In genomic region chr16:31211960-31212359, GRCh38 we compare ENCODE assay signal across 31 cellular contexts. TPM values are rescaled to one million over a fixed set of nuclear protein-coding genes. Genes with fewer than 3 reads are reported as not detected.
"Had no signal": no experiment of that assay in that cellular context is flagged by ENCODE, and none has a peak within 500 bp of the region (broad histone marks: within the 10 kb centered on the region; RNA-seq: fewer than 3 reads in every experiment).

No MANE protein-coding gene starts in this region.

- H3K4me3 Mint-ChIP-seq: activated CD8-positive, alpha-beta T cell treated with anti-CD3 and anti-CD28 coated beads, Interleukin-2, amount 10 ng/mL, durations not matched to agents 7 days and 5 days; activated naive CD4-positive, alpha-beta T cell treated with anti-CD3 and anti-CD28 coated beads, Interleukin-2, amount 50 U/mL, for 24 hours; activated naive CD8-positive, alpha-beta T cell treated with anti-CD3 and anti-CD28 coated beads, Interleukin-2, amount 50 U/mL, for 24 hours; effector memory CD8-positive, alpha-beta T cell; neural crest cell; T-cell; WTC11 had no signal

- H3K36me3 Mint-ChIP-seq: activated naive CD4-positive, alpha-beta T cell treated with anti-CD3 and anti-CD28 coated beads, Interleukin-2, amount 50 U/mL, for 24 hours; T-cell; WTC11 had no signal

- H3K9me3 Mint-ChIP-seq: activated naive CD4-positive, alpha-beta T cell treated with anti-CD3 and anti-CD28 coated beads, Interleukin-2, amount 50 U/mL, for 24 hours; activated naive CD8-positive, alpha-beta T cell treated with anti-CD3 and anti-CD28 coated beads, Interleukin-2, amount 50 U/mL, for 24 hours; effector memory CD8-positive, alpha-beta T cell; neural crest cell; T-cell; WTC11 had no signal

- H3K27ac Mint-ChIP-seq: activated CD8-positive, alpha-beta T cell treated with anti-CD3 and anti-CD28 coated beads, Interleukin-2, amount 10 ng/mL, durations not matched to agents 7 days and 5 days; activated naive CD4-positive, alpha-beta T cell treated with anti-CD3 and anti-CD28 coated beads, Interleukin-2, amount 50 U/mL, for 24 hours; activated naive CD8-positive, alpha-beta T cell treated with anti-CD3 and anti-CD28 coated beads, Interleukin-2, amount 50 U/mL, for 24 hours; effector memory CD8-positive, alpha-beta T cell; T-cell; WTC11 had no signal

- DNase-seq: activated CD4-positive, alpha-beta T cell treated with anti-CD3 and anti-CD28 coated beads for 1 hour; activated CD8-positive, alpha-beta T cell treated with anti-CD3 and anti-CD28 coated beads, Interleukin-2, amount 10 ng/mL, durations not matched to agents 7 days and 5 days; activated gamma-delta T cell treated with Interleukin-2 at 50 U/mL for 16 hours; activated naive CD8-positive, alpha-beta T cell treated with anti-CD3 and anti-CD28 coated beads, Interleukin-2, amount 50 U/mL, for 24 hours; amygdala; caudate nucleus; cortex of kidney; effector memory CD8-positive, alpha-beta T cell; erythroblast; gastrocnemius medialis; glutamatergic neuron; left lung; lower lobe of right lung; nucleus accumbens; pancreas; psoas muscle; sigmoid colon; stimulated activated CD4-positive, alpha-beta T cell treated with anti-CD3 and anti-CD28 coated beads, Interleukin-15, amount 100 ng/mL, for 24 hours; stimulated activated CD4-positive, alpha-beta T cell treated with anti-CD3 and anti-CD28 coated beads, Interleukin-2, amount 100 ng/mL, for 24 hours; stimulated activated naive CD4-positive, alpha-beta T cell treated with Interleukin-2 at 50 U/mL for 16 hours; T-cell; testis; transverse colon had no signal

- ATAC-seq: activated CD8-positive, alpha-beta T cell treated with anti-CD3 and anti-CD28 coated beads, Interleukin-2, amount 10 ng/mL, durations not matched to agents 7 days and 5 days; activated naive CD8-positive, alpha-beta T cell treated with anti-CD3 and anti-CD28 coated beads, Interleukin-2, amount 50 U/mL, for 24 hours; effector memory CD8-positive, alpha-beta T cell; gastrocnemius medialis; left lung; lower lobe of right lung; pancreas; psoas muscle; T-cell; WTC11 had no signal

RNA-seq across cellular contexts. Expression of gene TRIM72, which starts 2.0 kb away (rescaled TPM):
- total RNA-seq: activated CD8-positive, alpha-beta T cell treated with anti-CD3 and anti-CD28 coated beads, Interleukin-2, amount 10 ng/mL, durations not matched to agents 7 days and 5 days; chondrocyte had no signal

RNA-seq across cellular contexts. Expression of gene PYDC1, which starts 5.0 kb away (rescaled TPM):
- total RNA-seq: activated CD8-positive, alpha-beta T cell treated with anti-CD3 and anti-CD28 coated beads, Interleukin-2, amount 10 ng/mL, durations not matched to agents 7 days and 5 days; chondrocyte; gastrocnemius medialis; left lung; lower lobe of right lung; mesenteric fat pad; mucosa of gallbladder; neural crest cell; pancreas; psoas muscle; sigmoid colon; smooth muscle cell; T-cell; testis; transverse colon; urinary bladder had no signal

RNA-seq across cellular contexts. Expression of gene ITGAM, which starts 47.8 kb away (rescaled TPM):
- total RNA-seq: chondrocyte, neural crest cell, smooth muscle cell had no signal
